1 cellular context compared by ENCODE assay signal in the genomic region with DNA sequence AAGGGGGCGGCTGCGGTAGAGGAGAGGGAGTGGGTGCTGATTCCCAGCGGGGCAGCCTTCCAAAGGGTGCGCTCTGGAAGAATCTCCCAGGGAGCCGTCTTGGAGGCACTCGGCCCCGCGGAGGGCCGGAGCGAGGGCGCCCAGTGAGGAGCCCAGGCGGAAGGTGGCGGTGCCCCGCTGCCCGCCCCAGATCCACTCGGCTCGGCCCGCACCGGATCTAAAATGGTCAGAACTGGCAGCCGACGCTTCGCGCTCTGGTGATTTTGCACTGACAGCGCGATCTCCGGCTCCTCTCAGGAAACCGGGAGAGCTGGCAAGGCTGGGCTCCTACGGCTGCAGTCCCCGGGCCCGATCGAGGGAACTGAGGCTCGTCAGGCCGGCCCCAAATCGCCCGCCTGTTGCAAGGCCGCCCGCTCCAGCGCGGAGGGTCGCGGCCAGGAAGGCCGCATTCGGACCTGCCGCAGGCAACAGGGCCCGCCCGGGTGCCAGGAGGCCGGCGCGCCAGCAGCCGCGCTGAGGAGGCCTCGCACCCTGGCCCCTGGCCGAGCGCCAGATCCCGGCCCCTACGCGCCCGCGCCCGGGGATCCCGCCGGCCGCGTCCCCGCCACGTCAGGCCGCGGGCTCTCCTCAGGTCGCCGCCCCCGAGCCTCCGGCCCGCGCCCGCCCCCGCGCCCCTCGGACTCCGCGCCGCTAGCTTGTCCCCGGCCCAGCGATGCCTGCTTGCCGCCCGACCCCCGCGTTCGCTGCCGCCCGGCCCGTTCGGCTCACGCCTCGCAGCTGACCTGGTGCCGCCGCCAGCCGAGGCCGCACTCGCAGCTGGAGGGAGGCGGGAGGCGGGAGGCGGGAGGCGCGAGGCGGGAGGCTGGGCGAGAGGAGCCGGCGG.
TF ChIP-seq lines count a peak whose summit lies in the region.

A gene with protein sequence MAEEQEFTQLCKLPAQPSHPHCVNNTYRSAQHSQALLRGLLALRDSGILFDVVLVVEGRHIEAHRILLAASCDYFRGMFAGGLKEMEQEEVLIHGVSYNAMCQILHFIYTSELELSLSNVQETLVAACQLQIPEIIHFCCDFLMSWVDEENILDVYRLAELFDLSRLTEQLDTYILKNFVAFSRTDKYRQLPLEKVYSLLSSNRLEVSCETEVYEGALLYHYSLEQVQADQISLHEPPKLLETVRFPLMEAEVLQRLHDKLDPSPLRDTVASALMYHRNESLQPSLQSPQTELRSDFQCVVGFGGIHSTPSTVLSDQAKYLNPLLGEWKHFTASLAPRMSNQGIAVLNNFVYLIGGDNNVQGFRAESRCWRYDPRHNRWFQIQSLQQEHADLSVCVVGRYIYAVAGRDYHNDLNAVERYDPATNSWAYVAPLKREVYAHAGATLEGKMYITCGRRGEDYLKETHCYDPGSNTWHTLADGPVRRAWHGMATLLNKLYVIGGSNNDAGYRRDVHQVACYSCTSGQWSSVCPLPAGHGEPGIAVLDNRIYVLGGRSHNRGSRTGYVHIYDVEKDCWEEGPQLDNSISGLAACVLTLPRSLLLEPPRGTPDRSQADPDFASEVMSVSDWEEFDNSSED (minus strand): TSS at position 818 of the 883 bp plus-strand sequence. CDS start 6,584 bp downstream, outside the sequence.

TF ChIP-seq in H1, 55 proteins besides CTCF, POLR2A, EP300 and RAD21 (continued from another document):
- TF ChIP-seq E2F6 (IDR thresholded peaks at IDR 0.05), result peak; percentile 68; the same call in 1 of the 2 replicates
- no peak for TF ChIP-seq JUN (IDR thresholded peaks at IDR 0.05; ENCODE audit: low read depth, low read length)
- no peak for TF ChIP-seq YY1 (IDR thresholded peaks at IDR 0.05; ENCODE audit: low read depth, low read length)
- no peak for TF ChIP-seq SP2 (IDR thresholded peaks at IDR 0.05; ENCODE audit: low read length)
- no peak for TF ChIP-seq PHF8 (conservative IDR thresholded peaks at IDR 0.05; ENCODE audit: low read depth, low read length)
- no peak for TF ChIP-seq FOSL1 (IDR thresholded peaks at IDR 0.05; ENCODE audit: insufficient read depth, low read depth, low read length)
- TF ChIP-seq ATF3 (IDR thresholded peaks at IDR 0.05; ENCODE audit: insufficient read depth, low read depth, low read length), result no peak; the same call in 1 of the 2 replicates
- no peak for TF ChIP-seq CBX5 (IDR thresholded peaks at IDR 0.05; ENCODE audit: low read depth, low read length)
- TF ChIP-seq POLR2AphosphoS5 (IDR thresholded peaks at IDR 0.05; ENCODE audit: low read depth, low read length), result no peak
- no peak for TF ChIP-seq MAX (IDR thresholded peaks at IDR 0.05)
- TF ChIP-seq CEBPB (IDR thresholded peaks at IDR 0.05; ENCODE audit: low read depth, low read length), result no peak
- TF ChIP-seq USF2 (IDR thresholded peaks at IDR 0.05; ENCODE audit: low read length), result no peak
- TF ChIP-seq POU5F1 (IDR thresholded peaks at IDR 0.05; ENCODE audit: low read depth, low read length), result no peak
- TF ChIP-seq ASH2L (IDR thresholded peaks at IDR 0.05; ENCODE audit: low read length), result no peak
- TF ChIP-seq RFX5 (IDR thresholded peaks at IDR 0.05; ENCODE audit: borderline replicate concordance, low read depth, low read length), result no peak
- TF ChIP-seq, protein P1, sequence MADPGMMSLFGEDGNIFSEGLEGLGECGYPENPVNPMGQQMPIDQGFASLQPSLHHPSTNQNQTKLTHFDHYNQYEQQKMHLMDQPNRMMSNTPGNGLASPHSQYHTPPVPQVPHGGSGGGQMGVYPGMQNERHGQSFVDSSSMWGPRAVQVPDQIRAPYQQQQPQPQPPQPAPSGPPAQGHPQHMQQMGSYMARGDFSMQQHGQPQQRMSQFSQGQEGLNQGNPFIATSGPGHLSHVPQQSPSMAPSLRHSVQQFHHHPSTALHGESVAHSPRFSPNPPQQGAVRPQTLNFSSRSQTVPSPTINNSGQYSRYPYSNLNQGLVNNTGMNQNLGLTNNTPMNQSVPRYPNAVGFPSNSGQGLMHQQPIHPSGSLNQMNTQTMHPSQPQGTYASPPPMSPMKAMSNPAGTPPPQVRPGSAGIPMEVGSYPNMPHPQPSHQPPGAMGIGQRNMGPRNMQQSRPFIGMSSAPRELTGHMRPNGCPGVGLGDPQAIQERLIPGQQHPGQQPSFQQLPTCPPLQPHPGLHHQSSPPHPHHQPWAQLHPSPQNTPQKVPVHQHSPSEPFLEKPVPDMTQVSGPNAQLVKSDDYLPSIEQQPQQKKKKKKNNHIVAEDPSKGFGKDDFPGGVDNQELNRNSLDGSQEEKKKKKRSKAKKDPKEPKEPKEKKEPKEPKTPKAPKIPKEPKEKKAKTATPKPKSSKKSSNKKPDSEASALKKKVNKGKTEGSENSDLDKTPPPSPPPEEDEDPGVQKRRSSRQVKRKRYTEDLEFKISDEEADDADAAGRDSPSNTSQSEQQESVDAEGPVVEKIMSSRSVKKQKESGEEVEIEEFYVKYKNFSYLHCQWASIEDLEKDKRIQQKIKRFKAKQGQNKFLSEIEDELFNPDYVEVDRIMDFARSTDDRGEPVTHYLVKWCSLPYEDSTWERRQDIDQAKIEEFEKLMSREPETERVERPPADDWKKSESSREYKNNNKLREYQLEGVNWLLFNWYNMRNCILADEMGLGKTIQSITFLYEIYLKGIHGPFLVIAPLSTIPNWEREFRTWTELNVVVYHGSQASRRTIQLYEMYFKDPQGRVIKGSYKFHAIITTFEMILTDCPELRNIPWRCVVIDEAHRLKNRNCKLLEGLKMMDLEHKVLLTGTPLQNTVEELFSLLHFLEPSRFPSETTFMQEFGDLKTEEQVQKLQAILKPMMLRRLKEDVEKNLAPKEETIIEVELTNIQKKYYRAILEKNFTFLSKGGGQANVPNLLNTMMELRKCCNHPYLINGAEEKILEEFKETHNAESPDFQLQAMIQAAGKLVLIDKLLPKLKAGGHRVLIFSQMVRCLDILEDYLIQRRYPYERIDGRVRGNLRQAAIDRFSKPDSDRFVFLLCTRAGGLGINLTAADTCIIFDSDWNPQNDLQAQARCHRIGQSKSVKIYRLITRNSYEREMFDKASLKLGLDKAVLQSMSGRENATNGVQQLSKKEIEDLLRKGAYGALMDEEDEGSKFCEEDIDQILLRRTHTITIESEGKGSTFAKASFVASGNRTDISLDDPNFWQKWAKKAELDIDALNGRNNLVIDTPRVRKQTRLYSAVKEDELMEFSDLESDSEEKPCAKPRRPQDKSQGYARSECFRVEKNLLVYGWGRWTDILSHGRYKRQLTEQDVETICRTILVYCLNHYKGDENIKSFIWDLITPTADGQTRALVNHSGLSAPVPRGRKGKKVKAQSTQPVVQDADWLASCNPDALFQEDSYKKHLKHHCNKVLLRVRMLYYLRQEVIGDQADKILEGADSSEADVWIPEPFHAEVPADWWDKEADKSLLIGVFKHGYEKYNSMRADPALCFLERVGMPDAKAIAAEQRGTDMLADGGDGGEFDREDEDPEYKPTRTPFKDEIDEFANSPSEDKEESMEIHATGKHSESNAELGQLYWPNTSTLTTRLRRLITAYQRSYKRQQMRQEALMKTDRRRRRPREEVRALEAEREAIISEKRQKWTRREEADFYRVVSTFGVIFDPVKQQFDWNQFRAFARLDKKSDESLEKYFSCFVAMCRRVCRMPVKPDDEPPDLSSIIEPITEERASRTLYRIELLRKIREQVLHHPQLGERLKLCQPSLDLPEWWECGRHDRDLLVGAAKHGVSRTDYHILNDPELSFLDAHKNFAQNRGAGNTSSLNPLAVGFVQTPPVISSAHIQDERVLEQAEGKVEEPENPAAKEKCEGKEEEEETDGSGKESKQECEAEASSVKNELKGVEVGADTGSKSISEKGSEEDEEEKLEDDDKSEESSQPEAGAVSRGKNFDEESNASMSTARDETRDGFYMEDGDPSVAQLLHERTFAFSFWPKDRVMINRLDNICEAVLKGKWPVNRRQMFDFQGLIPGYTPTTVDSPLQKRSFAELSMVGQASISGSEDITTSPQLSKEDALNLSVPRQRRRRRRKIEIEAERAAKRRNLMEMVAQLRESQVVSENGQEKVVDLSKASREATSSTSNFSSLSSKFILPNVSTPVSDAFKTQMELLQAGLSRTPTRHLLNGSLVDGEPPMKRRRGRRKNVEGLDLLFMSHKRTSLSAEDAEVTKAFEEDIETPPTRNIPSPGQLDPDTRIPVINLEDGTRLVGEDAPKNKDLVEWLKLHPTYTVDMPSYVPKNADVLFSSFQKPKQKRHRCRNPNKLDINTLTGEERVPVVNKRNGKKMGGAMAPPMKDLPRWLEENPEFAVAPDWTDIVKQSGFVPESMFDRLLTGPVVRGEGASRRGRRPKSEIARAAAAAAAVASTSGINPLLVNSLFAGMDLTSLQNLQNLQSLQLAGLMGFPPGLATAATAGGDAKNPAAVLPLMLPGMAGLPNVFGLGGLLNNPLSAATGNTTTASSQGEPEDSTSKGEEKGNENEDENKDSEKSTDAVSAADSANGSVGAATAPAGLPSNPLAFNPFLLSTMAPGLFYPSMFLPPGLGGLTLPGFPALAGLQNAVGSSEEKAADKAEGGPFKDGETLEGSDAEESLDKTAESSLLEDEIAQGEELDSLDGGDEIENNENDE (IDR thresholded peaks at IDR 0.05; ENCODE audit: insufficient replicate concordance, low read length), result no peak
- TF ChIP-seq SP4 (IDR thresholded peaks at IDR 0.05; ENCODE audit: low read length), result no peak
- peak; percentile 82 for TF ChIP-seq KDM4A (IDR thresholded peaks at IDR 0.05; ENCODE audit: low read depth, low read length, severe bottlenecking)
- peak; percentile 68; the same call in 1 of the 2 replicates for TF ChIP-seq SUZ12 (IDR thresholded peaks at IDR 0.05; ENCODE audit: low read length)
- TF ChIP-seq GABPA (IDR thresholded peaks at IDR 0.05; ENCODE audit: borderline replicate concordance, insufficient read depth, low read length), result 0 out of 2 replicates have a peak, but pooled peaks have one; percentile 9
